27 cellular contexts compared by ENCODE assay signal in the genomic region with DNA sequence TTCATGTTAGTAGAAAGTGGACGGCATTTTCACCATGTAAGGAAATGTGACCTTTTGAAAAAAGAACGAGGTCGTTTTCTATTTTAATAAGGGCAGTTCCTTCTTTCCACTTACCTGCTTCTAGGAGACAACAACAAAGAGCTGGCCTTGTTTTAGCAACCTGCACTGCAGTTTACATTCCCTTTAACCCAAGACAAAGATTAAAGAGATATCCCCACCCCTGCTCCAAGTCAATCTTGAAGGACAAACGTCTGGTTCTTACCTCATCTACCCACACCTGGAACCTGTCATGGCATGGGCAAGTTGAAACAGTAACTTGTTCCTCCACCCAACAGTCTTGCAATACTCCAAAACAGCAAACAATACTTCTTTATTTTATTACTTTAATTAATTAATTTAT. TPM values are rescaled to one million over a fixed set of nuclear protein-coding genes. Genes with fewer than 3 reads are reported as not detected.
DNase-seq lines count a peak whose midpoint lies in the region; ATAC-seq and TF ChIP-seq lines count a peak whose summit lies in the region.
"Had no signal": no experiment of that assay in that cellular context is flagged by ENCODE, and none has a peak within 500 bp of the region (broad histone marks: within the 10 kb centered on the region; RNA-seq: fewer than 3 reads in every experiment).

No MANE protein-coding gene starts in this region.

- H3K36me3 ChIP-seq in osteoblast (ENCODE audit: insufficient read depth, low read length) (peaks cover 10% of the 10 kb centered on the region), colonic mucosa (no peaks in the 10 kb centered on the region)

- no peak for TF ChIP-seq CTCF in epithelial cell of esophagus (IDR thresholded peaks at IDR 0.05; ENCODE audit: insufficient read depth, low read depth, low read length, missing control alignments)
- TF ChIP-seq CTCF in osteoblast (IDR thresholded peaks at IDR 0.05; ENCODE audit: extremely low read depth, low read depth, low read length): no peak
- TF ChIP-seq CTCF in type B pancreatic cell (conservative IDR thresholded peaks at IDR 0.05): no peak
- TF ChIP-seq CTCF in colonic mucosa (IDR thresholded peaks at IDR 0.05): no peak

- H3K4me3 ChIP-seq in epithelial cell of esophagus (ENCODE audit: low read length) (no peak overlapping the region), osteoblast (ENCODE audit: insufficient read depth, low read length) (no peak overlapping the region), colonic mucosa (no peak overlapping the region)
- H3K4me3 ChIP-seq: GM23338, left ventricle myocardium inferior, SJSA1 had no signal

- peaks cover 3% of the 10 kb centered on the region for H3K36me3 Mint-ChIP-seq in type B pancreatic cell
- H3K36me3 Mint-ChIP-seq: mesothelial cell of epicardium; stimulated activated naive B cell treated with anti-CD40 and anti-IgM and Interleukin-4, amounts not matched to agents 10 μg/mL and 1 μg/mL and 100 μg/mL, for 72 hours had no signal

- DNase-seq in SIG-M5 treated with dmso at 0.1 percent for 504 hours (lab: John Stamatoyannopoulos, UW; ENCODE audit: unreplicated experiment) (peak; percentile 73), SIG-M5 (lab: John Stamatoyannopoulos, UW) (no peak), epithelial cell of esophagus (ENCODE audit: low read depth) (peak; percentile 99), osteoblast (ENCODE audit: insufficient read length, low spot score, missing footprints) (peak; percentile 36), type B pancreatic cell (ENCODE audit: extremely low spot score, unreplicated experiment) (peak; percentile 7), iPS-NIHi11 (ENCODE audit: low spot score) (no peak), colonic mucosa (no peak)
- DNase-seq: activated CD4-positive, CD25-positive, alpha-beta regulatory T cell; activated naive CD4-positive, alpha-beta T cell treated with anti-CD3 and anti-CD28 coated beads, Interleukin-2, amount 50 U/mL, for 16 hours; DMS 273 treated with DMSO at 0.1 percent for 48 hours; effector memory CD4-positive, alpha-beta T cell; hypothalamus; left ventricle myocardium inferior; naive thymus-derived CD4-positive, alpha-beta T cell; NCI-H1048; NCI-H187; NCI-H524 treated with DMSO at 0.1 percent for 48 hours; nucleus accumbens; stimulated activated CD4-positive, alpha-beta T cell treated with anti-CD3 and anti-CD28 coated beads, Interleukin-12 subunit alpha, Interleukin-12 subunit beta, amount 100 ng/mL, for 4 hours; stimulated activated CD4-positive, alpha-beta T cell treated with anti-CD3 and anti-CD28 coated beads, Interleukin-4, amount 100 ng/mL, for 4 hours; stimulated activated naive B cell treated with anti-CD40 and anti-IgM and Interleukin-4, amounts not matched to agents 10 μg/mL and 1 μg/mL and 100 μg/mL, for 72 hours; T-cell had no signal

- intact Hi-C loops in colonic mucosa (cut with DNase I): no loop called here

- H3K27me3 ChIP-seq in osteoblast (ENCODE audit: insufficient read depth, low read length) (no peaks in the 10 kb centered on the region), colonic mucosa (no peaks in the 10 kb centered on the region)
- H3K27me3 ChIP-seq: SJSA1 had no signal

- H3K27ac ChIP-seq in osteoblast (ENCODE audit: low read depth, low read length): no peak overlapping the region
- no peak overlapping the region for H3K27ac ChIP-seq in colonic mucosa
- H3K27ac ChIP-seq: left ventricle myocardium inferior, SJSA1 had no signal

- H3K4me1 ChIP-seq in osteoblast (ENCODE audit: insufficient read depth, low read length): peaks cover 13% of the 10 kb centered on the region
- H3K4me1 ChIP-seq in colonic mucosa: no peaks in the 10 kb centered on the region

- ATAC-seq in GM21619 (IDR thresholded peaks at IDR 0.05; ENCODE audit: unreplicated experiment): no peak
- ATAC-seq: GM23338; naive thymus-derived CD4-positive, alpha-beta T cell; Panc1; stimulated activated naive B cell treated with anti-CD40 and anti-IgM and Interleukin-4, amounts not matched to agents 10 μg/mL and 1 μg/mL and 100 μg/mL, for 72 hours; T-cell had no signal

- peak overlapping the region; percentile 97 for H3K27ac Mint-ChIP-seq in type B pancreatic cell
- H3K27ac Mint-ChIP-seq: GM23338; mesothelial cell of epicardium; naive thymus-derived CD4-positive, alpha-beta T cell; stimulated activated naive B cell treated with anti-CD40 and anti-IgM and Interleukin-4, amounts not matched to agents 10 μg/mL and 1 μg/mL and 100 μg/mL, for 72 hours had no signal

- H3K27me3 Mint-ChIP-seq in type B pancreatic cell: no peaks in the 10 kb centered on the region
- H3K27me3 Mint-ChIP-seq: naive thymus-derived CD4-positive, alpha-beta T cell; stimulated activated naive B cell treated with anti-CD40 and anti-IgM and Interleukin-4, amounts not matched to agents 10 μg/mL and 1 μg/mL and 100 μg/mL, for 72 hours; T-cell had no signal

- no peak overlapping the region for H3K9ac ChIP-seq in colonic mucosa (ENCODE audit: low read depth in 2 of 2, low read length in 2 of 2)

- H2AFZ ChIP-seq in osteoblast (ENCODE audit: low read length): no peak overlapping the region
- H2AFZ ChIP-seq: GM23338 had no signal

- H3K79me2 ChIP-seq in osteoblast (ENCODE audit: insufficient read depth, low read length): no peaks in the 10 kb centered on the region

- no peaks in the 10 kb centered on the region for H3K9me3 Mint-ChIP-seq in type B pancreatic cell
- H3K9me3 Mint-ChIP-seq: GM23338; mesothelial cell of epicardium; naive thymus-derived CD4-positive, alpha-beta T cell; stimulated activated naive B cell treated with anti-CD40 and anti-IgM and Interleukin-4, amounts not matched to agents 10 μg/mL and 1 μg/mL and 100 μg/mL, for 72 hours; T-cell had no signal

- no peaks in the 10 kb centered on the region for H4K20me1 ChIP-seq in osteoblast (ENCODE audit: insufficient read depth, low read length)

- H3K4me1 Mint-ChIP-seq in type B pancreatic cell (ENCODE audit: unreplicated experiment): peaks cover 13% of the 10 kb centered on the region
- H3K4me1 Mint-ChIP-seq: GM23338 had no signal

- H3K4me2 ChIP-seq in osteoblast (ENCODE audit: insufficient read depth, low read length): no peak overlapping the region
- H3K4me2 ChIP-seq: GM23338 had no signal

- peak overlapping the region; percentile 64 for H3K4me3 Mint-ChIP-seq in type B pancreatic cell
- H3K4me3 Mint-ChIP-seq: GM23338; mesothelial cell of epicardium; naive thymus-derived CD4-positive, alpha-beta T cell; stimulated activated naive B cell treated with anti-CD40 and anti-IgM and Interleukin-4, amounts not matched to agents 10 μg/mL and 1 μg/mL and 100 μg/mL, for 72 hours; T-cell had no signal

- no peaks in the 10 kb centered on the region for H3K9me3 ChIP-seq in osteoblast (ENCODE audit: low read depth, low read length)
- H3K9me3 ChIP-seq in colonic mucosa: no peaks in the 10 kb centered on the region
- H3K9me3 ChIP-seq: left ventricle myocardium inferior, SJSA1 had no signal

RNA-seq across cellular contexts. Expression of a gene that starts 32.7 kb away (rescaled TPM):
- 18.9 and 22.8 TPM in 2 replicates for total RNA-seq in osteoblast
- total RNA-seq in type B pancreatic cell (ENCODE audit: low replicate concordance): 27.2 and 30.4 TPM in 2 replicates
- total RNA-seq in colonic mucosa: 10 to 100 TPM; 17.7 to 20.3 TPM

RNA-seq across cellular contexts. Expression of a gene that starts 45.5 kb away (rescaled TPM):
- total RNA-seq in osteoblast (90.8 and 103 TPM in 2 replicates), type B pancreatic cell (ENCODE audit: low replicate concordance) (59.1 and 119 TPM in 2 replicates), colonic mucosa (10 to 100 TPM; 35.4 to 65.8 TPM)

RNA-seq across cellular contexts. Expression of a gene that starts 58.8 kb away (rescaled TPM):
- total RNA-seq in osteoblast (41.8 and 43.1 TPM in 2 replicates), type B pancreatic cell (ENCODE audit: low replicate concordance) (78.0 and 100.0 TPM in 2 replicates), colonic mucosa (10 to 100 TPM; 57.8 to 84.5 TPM)

RNA-seq across cellular contexts. Expression of a gene that starts 59.1 kb away (rescaled TPM):
- total RNA-seq in osteoblast (12.3 and 14.7 TPM in 2 replicates), type B pancreatic cell (ENCODE audit: low replicate concordance) (31.6 and 74.8 TPM in 2 replicates), colonic mucosa (10 to 100 TPM; 15.1 to 41.2 TPM)

Comparison
In these comparisons a context has a peak if more than half of its experiments do, and no peak if none do; other contexts are left out.
1. DNase-seq: peak in SIG-M5 treated with dmso at 0.1 percent for 504 hours (single experiment), epithelial cell of esophagus (single experiment), osteoblast (single experiment) and type B pancreatic cell (single experiment); none in SIG-M5 (single experiment), iPS-NIHi11 (single experiment) and colonic mucosa (single experiment).